In the genomic region with DNA sequence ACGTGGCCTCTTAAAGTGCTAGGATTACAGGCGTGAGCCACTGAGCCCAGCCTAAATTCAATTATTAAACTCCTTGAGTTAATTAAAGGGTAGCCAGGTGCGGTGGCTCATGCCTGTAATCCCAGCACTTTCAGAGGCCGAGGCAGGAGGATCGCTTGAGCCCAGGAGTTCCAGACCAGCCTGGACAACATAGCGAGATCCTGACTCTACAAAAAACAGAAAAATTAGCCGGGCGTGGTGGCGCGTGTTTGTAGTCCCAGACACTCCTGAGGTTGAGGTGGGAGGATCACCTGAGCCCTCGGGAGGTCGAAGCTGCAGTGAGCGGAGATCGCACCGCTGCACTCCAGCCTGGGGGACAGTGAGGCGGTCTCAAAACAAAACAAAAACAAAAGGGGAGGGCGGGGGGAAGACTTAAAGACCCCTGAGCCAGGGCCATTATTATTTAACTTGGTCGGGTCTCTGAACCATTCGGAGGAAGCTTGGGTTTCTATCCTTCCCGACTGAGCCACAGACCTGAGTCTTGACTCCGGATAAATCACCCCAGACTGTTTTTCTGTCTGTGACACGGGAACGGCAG, we compare ENCODE assay signal across 1 cellular context.
TF ChIP-seq lines count a peak whose summit lies in the region.

No MANE protein-coding gene starts in this region.

TF ChIP-seq in SK-N-SH treated with all-trans-retinoic acid at 6 μM for 48 hours, 23 proteins besides CTCF, POLR2A, EP300 and RAD21 (continued from another document):
- TF ChIP-seq, protein P1, sequence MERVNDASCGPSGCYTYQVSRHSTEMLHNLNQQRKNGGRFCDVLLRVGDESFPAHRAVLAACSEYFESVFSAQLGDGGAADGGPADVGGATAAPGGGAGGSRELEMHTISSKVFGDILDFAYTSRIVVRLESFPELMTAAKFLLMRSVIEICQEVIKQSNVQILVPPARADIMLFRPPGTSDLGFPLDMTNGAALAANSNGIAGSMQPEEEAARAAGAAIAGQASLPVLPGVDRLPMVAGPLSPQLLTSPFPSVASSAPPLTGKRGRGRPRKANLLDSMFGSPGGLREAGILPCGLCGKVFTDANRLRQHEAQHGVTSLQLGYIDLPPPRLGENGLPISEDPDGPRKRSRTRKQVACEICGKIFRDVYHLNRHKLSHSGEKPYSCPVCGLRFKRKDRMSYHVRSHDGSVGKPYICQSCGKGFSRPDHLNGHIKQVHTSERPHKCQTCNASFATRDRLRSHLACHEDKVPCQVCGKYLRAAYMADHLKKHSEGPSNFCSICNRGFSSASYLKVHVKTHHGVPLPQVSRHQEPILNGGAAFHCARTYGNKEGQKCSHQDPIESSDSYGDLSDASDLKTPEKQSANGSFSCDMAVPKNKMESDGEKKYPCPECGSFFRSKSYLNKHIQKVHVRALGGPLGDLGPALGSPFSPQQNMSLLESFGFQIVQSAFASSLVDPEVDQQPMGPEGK (CRISPR knock-in tag; IDR thresholded peaks at IDR 0.05; ENCODE audit: borderline replicate concordance): no peak
- TF ChIP-seq ISL1 (CRISPR knock-in tag; IDR thresholded peaks at IDR 0.05): no peak
- TF ChIP-seq, protein P2, sequence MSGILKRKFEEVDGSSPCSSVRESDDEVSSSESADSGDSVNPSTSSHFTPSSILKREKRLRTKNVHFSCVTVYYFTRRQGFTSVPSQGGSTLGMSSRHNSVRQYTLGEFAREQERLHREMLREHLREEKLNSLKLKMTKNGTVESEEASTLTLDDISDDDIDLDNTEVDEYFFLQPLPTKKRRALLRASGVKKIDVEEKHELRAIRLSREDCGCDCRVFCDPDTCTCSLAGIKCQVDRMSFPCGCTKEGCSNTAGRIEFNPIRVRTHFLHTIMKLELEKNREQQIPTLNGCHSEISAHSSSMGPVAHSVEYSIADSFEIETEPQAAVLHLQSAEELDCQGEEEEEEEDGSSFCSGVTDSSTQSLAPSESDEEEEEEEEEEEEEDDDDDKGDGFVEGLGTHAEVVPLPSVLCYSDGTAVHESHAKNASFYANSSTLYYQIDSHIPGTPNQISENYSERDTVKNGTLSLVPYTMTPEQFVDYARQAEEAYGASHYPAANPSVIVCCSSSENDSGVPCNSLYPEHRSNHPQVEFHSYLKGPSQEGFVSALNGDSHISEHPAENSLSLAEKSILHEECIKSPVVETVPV (CRISPR knock-in tag; IDR thresholded peaks at IDR 0.05): no peak
